In the genomic region with DNA sequence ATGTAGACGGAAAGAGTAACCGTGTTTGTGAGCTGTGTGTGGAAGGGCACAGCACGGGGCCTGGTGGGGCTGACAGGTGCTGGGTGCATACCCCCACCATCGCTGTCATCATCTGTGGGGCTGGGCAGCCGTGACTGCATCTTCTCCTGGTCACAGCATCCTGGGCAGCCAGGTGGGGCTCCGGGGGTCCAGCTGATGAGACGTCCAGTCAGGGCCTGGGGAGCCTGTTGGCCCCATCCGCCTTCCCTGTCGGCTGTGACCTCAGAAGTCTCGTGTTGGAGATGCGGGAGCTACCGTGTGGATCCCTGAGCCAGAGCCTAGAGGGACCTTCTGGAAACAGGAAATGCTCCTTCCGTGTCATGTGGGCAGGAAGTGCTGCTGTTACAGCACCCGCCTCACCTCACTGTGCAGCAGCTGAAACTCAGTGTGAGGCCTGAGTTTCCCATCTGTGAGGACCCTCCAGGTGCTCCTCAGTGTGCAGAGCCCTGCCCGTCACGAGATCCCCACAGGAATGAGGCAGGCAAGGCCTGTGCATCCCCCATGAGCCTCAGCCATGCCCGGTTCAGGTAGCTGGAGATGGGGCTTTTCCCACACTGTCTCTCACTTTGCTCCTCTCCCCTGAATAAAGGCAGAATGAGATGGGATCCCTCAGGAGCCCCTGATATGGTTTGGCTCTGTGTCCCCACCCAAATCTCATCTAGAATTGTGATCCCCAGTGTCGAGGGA, we compare ENCODE assay signal across 16 cellular contexts.
DNase-seq lines count a peak whose midpoint lies in the region; ATAC-seq and TF ChIP-seq lines count a peak whose summit lies in the region.
"Had no signal": no experiment of that assay in that cellular context is flagged by ENCODE, and none has a peak within 500 bp of the region (broad histone marks: within the 10 kb centered on the region; RNA-seq: fewer than 3 reads in every experiment).

No MANE protein-coding gene starts in this region.

- no peak for TF ChIP-seq POLR2A in heart left ventricle (IDR thresholded peaks at IDR 0.05)

- H3K27me3 Mint-ChIP-seq in stimulated activated naive B cell treated with anti-CD40 and anti-IgM and Interleukin-4, amounts not matched to agents 10 μg/mL and 1 μg/mL and 100 μg/mL, for 72 hours = no peaks in the 10 kb centered on the region
- H3K27me3 Mint-ChIP-seq: activated CD4-positive, alpha-beta T cell treated with anti-CD3 and anti-CD28 coated beads for 36 hours had no signal

- peaks cover 6 to 12% of the 10 kb centered on the region in 2 donors for H3K4me1 Mint-ChIP-seq in stimulated activated naive B cell treated with anti-CD40 and anti-IgM and Interleukin-4, amounts not matched to agents 10 μg/mL and 1 μg/mL and 100 μg/mL, for 72 hours

- no peak overlapping the region for H3K27ac Mint-ChIP-seq in stimulated activated naive B cell treated with anti-CD40 and anti-IgM and Interleukin-4, amounts not matched to agents 10 μg/mL and 1 μg/mL and 100 μg/mL, for 72 hours
- H3K27ac Mint-ChIP-seq: nephron had no signal

- H3K36me3 Mint-ChIP-seq in stimulated activated naive B cell treated with anti-CD40 and anti-IgM and Interleukin-4, amounts not matched to agents 10 μg/mL and 1 μg/mL and 100 μg/mL, for 72 hours = peaks cover 0 to 4% of the 10 kb centered on the region in 2 donors

- no peak for TF ChIP-seq CTCF in heart left ventricle (IDR thresholded peaks at IDR 0.05)
- TF ChIP-seq CTCF in psoas muscle (IDR thresholded peaks at IDR 0.05) = no peak

- H3K27ac ChIP-seq in heart left ventricle (peak overlapping the region in 6 of 12 donors; percentile 14 to 70 (median 44)), psoas muscle (peak overlapping the region; percentile 23)
- H3K27ac ChIP-seq: SJCRH30 had no signal

- peaks cover 0 to 18% (median 10%) of the 10 kb centered on the region in 12 donors for H3K9me3 ChIP-seq in heart left ventricle
- H3K9me3 ChIP-seq in psoas muscle = peaks cover 6% of the 10 kb centered on the region
- H3K9me3 ChIP-seq: SJCRH30 had no signal

- H3K4me3 Mint-ChIP-seq in stimulated activated naive B cell treated with anti-CD40 and anti-IgM and Interleukin-4, amounts not matched to agents 10 μg/mL and 1 μg/mL and 100 μg/mL, for 72 hours = no peak overlapping the region
- H3K4me3 Mint-ChIP-seq: activated CD4-positive, alpha-beta T cell treated with anti-CD3 and anti-CD28 coated beads for 36 hours; nephron had no signal

- intact Hi-C loops in heart left ventricle (cut with DNase I) (loop anchor here in 2 of 10 donors (2.0 to 10.0 kb wide), 2 partner anchors 45 to 47 kb away; no protein-coding TSS in a partner anchor), psoas muscle (cut with DNase I) (no loop called here)

- peak in 3 of 4 donors; percentile 55 to 92 (median 57) for ATAC-seq in heart left ventricle
- ATAC-seq in psoas muscle = no peak
- ATAC-seq in HG03354 (IDR thresholded peaks at IDR 0.05; ENCODE audit: poor library complexity, severe bottlenecking, unreplicated experiment) = no peak
- no peak for ATAC-seq in stimulated activated naive B cell treated with anti-CD40 and anti-IgM and Interleukin-4, amounts not matched to agents 10 μg/mL and 1 μg/mL and 100 μg/mL, for 72 hours (replicated peaks)
- ATAC-seq: activated CD4-positive, alpha-beta T cell treated with anti-CD3 and anti-CD28 coated beads for 36 hours had no signal

- peaks cover 0 to 25% (median 8%) of the 10 kb centered on the region in 12 donors for H3K4me1 ChIP-seq in heart left ventricle
- no peaks in the 10 kb centered on the region for H3K4me1 ChIP-seq in psoas muscle
- H3K4me1 ChIP-seq: SJCRH30 had no signal

- H3K36me3 ChIP-seq in heart left ventricle (no peaks in the 10 kb centered on the region), psoas muscle (ENCODE audit: insufficient read depth in 1 of 2, low read depth in 1 of 2) (no peaks in the 10 kb centered on the region)
- H3K36me3 ChIP-seq: SJCRH30 had no signal

- H3K4me3 ChIP-seq in heart left ventricle (no peak overlapping the region), psoas muscle (no peak overlapping the region)
- H3K4me3 ChIP-seq: SJCRH30 had no signal

- WGBS in heart left ventricle, 4 donors = 57 to 67% (median 61%) methylated on average over 11 to 18 of the region's 18 CpGs
- WGBS in psoas muscle, 3 donors = 64 to 76% (median 70%) methylated on average over 18 of the region's 18 CpGs

- H3K9me3 Mint-ChIP-seq in stimulated activated naive B cell treated with anti-CD40 and anti-IgM and Interleukin-4, amounts not matched to agents 10 μg/mL and 1 μg/mL and 100 μg/mL, for 72 hours = peaks cover 4 to 13% of the 10 kb centered on the region in 2 donors

- DNase-seq in D341Med (ENCODE audit: low spot score) = peak; percentile 12
- peak; percentile 26 for DNase-seq in UCSD-AML1 (lab: John Stamatoyannopoulos, UW; ENCODE audit: unreplicated experiment)
- DNase-seq in heart left ventricle = peak in 2 of 5 donors; percentile 32 to 39
- DNase-seq in psoas muscle = no peak
- no peak for DNase-seq in NCI-H345 treated with DMSO at 0.1 percent for 48 hours (lab: John Stamatoyannopoulos, UW; ENCODE audit: unreplicated experiment)
- DNase-seq in NCI-H2029 (lab: John Stamatoyannopoulos, UW) = no peak
- DNase-seq in stimulated activated naive B cell treated with anti-CD40 and anti-IgM and Interleukin-4, amounts not matched to agents 10 μg/mL and 1 μg/mL and 100 μg/mL, for 72 hours = no peak
- DNase-seq: activated CD4-positive, alpha-beta T cell treated with anti-CD3 and anti-CD28 coated beads for 36 hours; amygdala; DMS153; mammary epithelial cell; NCI-H187; SJCRH30; stimulated activated CD4-positive, alpha-beta T cell treated with anti-CD3 and anti-CD28 coated beads, Interleukin-1b, Interleukin-23, amount 100 ng/mL, for 48 hours had no signal

- H3K27me3 ChIP-seq in heart left ventricle (no peaks in the 10 kb centered on the region), psoas muscle (ENCODE audit: insufficient read depth in 3 of 3, low read length in 2 of 3) (peaks cover 0 to 4% (median 0%) of the 10 kb centered on the region in 3 donors)
- H3K27me3 ChIP-seq: SJCRH30 had no signal

Comparison
In these comparisons a context has a peak if more than half of its experiments do, and no peak if none do; other contexts are left out.
1. DNase-seq: peak in D341Med (single experiment) and UCSD-AML1 (single experiment); none in psoas muscle (0 of 2), NCI-H345 treated with DMSO at 0.1 percent for 48 hours (single experiment), NCI-H2029 (single experiment) and stimulated activated naive B cell treated with anti-CD40 and anti-IgM and Interleukin-4, amounts not matched to agents 10 μg/mL and 1 μg/mL and 100 μg/mL, for 72 hours (single experiment).
2. ATAC-seq: peak in heart left ventricle (3 of 4); none in psoas muscle (0 of 4), HG03354 (single experiment) and stimulated activated naive B cell treated with anti-CD40 and anti-IgM and Interleukin-4, amounts not matched to agents 10 μg/mL and 1 μg/mL and 100 μg/mL, for 72 hours (0 of 2).